Comparison of ENCODE assay signal across 13 cellular contexts in the genomic region with DNA sequence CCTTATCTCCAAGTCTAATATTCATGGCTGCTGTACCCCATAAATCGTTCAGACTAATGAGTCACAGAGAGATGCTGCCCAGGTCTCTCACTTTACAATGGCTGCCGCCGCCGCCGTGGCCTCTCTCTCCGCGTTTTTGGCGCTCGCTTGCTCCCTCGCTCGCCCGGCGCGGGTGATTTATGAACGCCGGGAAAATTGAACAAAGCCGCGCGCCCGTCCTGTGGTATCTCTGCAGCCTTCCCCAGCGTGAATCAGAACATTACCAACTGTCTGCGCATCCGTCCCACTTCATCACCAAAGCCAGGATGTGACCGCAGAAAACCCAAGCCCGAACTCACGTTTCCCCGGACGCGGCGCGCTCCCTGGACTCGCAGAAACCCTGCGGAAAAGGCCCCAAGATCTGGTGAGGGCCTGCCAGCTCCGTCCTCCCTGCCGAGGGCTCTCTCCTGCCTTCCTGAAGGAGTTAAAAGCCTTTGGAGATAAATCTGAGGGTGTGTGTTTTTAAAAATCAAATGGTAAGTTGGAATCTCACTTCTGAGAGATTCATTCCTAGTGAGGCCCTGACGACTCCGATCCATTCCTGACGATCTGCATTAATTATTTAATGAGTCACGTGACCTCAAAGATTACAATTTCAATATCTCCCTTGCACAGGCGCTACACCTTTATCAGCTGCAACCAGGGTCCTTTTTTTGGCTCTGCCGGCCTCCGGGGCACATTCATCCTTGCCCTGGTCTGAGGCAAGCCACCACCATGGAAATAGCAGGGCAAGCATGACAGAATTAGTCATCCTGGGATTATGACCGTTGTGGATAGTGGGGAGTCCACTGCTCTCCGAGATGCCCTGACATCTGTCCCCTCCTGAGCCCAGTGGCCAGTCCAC. TPM values are rescaled to one million over a fixed set of nuclear protein-coding genes. Genes with fewer than 3 reads are reported as not detected.
DNase-seq lines count a peak whose midpoint lies in the region; ATAC-seq and TF ChIP-seq lines count a peak whose summit lies in the region.
"Had no signal": no experiment of that assay in that cellular context is flagged by ENCODE, and none has a peak within 500 bp of the region (broad histone marks: within the 10 kb centered on the region; RNA-seq: fewer than 3 reads in every experiment).

No MANE protein-coding gene starts in this region.

- H3K4me2 ChIP-seq in neuronal stem cell (ENCODE audit: insufficient read depth, low read length, poor library complexity, severe bottlenecking) (no peak overlapping the region), H9 (ENCODE audit: insufficient read depth, insufficient read length, low read length) (no peak overlapping the region)

- no peak overlapping the region; a peak in 1 of 5 replicates for H3K4me3 Mint-ChIP-seq in H9
- H3K4me3 Mint-ChIP-seq: activated CD8-positive, alpha-beta T cell treated with anti-CD3 and anti-CD28 coated beads, Interleukin-2, amount 10 ng/mL, durations not matched to agents 7 days and 5 days; activated naive CD8-positive, alpha-beta T cell treated with anti-CD3 and anti-CD28 coated beads, Interleukin-2, amount 50 U/mL, for 24 hours had no signal

- H4K5ac ChIP-seq in H9 (ENCODE audit: insufficient read length, low read depth, low read length), result no peak overlapping the region

- TF ChIP-seq CTCF in gastroesophageal sphincter (IDR thresholded peaks at IDR 0.05) (no peak), BE2C (IDR thresholded peaks at IDR 0.05; ENCODE audit: low read depth, low read length) (no peak), H9 (conservative IDR thresholded peaks at IDR 0.05) (no peak)

- H2AK5ac ChIP-seq in neuronal stem cell (ENCODE audit: low read depth, low read length) (no peak overlapping the region), H9 (ENCODE audit: insufficient read length, low read length) (no peak overlapping the region)

- 20 to 24% methylated on average over 7 to 13 of the region's 44 CpGs for WGBS in gastroesophageal sphincter (ENCODE audit: low coverage in 1 of 2), 2 donors
- WGBS in neuronal stem cell (ENCODE audit: extremely low coverage in 2 of 2, insufficient read length in 2 of 2, insufficient replicate concordance in 1 of 2), 2 donors, result no CpG with 5 or more reads among the region's 44 CpGs
- WGBS in H9 (ENCODE audit: extremely low coverage, insufficient read length, low lambda C conversion rate), result no CpG with 5 or more reads among the region's 44 CpGs

- peaks cover 0 to 1% (median 0%) of the 10 kb centered on the region in 3 experiments; a peak in 1 of 7 replicates for H3K36me3 Mint-ChIP-seq in H9 (ENCODE audit: insufficient read depth in 1 of 3, low read depth in 3 of 3)

- no peak overlapping the region for H3K27ac Mint-ChIP-seq in H9
- H3K27ac Mint-ChIP-seq: activated CD8-positive, alpha-beta T cell treated with anti-CD3 and anti-CD28 coated beads, Interleukin-2, amount 10 ng/mL, durations not matched to agents 7 days and 5 days; activated naive CD8-positive, alpha-beta T cell treated with anti-CD3 and anti-CD28 coated beads, Interleukin-2, amount 50 U/mL, for 24 hours had no signal

- no peak overlapping the region for H2BK5ac ChIP-seq in neuronal stem cell (ENCODE audit: low read length)
- no peak overlapping the region for H2BK5ac ChIP-seq in H9 (ENCODE audit: insufficient read length, low read length)

- H4K8ac ChIP-seq in neuronal stem cell (ENCODE audit: low read depth, low read length) (no peak overlapping the region), H9 (replicated peaks; ENCODE audit: insufficient read length, low read depth, low read length) (no peak overlapping the region)

- H3K36me3 ChIP-seq in gastroesophageal sphincter, result no peaks in the 10 kb centered on the region
- no peaks in the 10 kb centered on the region for H3K36me3 ChIP-seq in neuronal stem cell (replicated peaks in 1 of 2; ENCODE audit: control insufficient read depth in 2 of 2, insufficient read depth in 2 of 2, low read length in 2 of 2)
- H3K36me3 ChIP-seq in BE2C, result no peaks in the 10 kb centered on the region

- H3K79me1 ChIP-seq in neuronal stem cell (ENCODE audit: low read depth, low read length) (no peaks in the 10 kb centered on the region), H9 (ENCODE audit: insufficient read depth, low read depth, low read length, poor library complexity, severe bottlenecking) (no peaks in the 10 kb centered on the region)

- no peak overlapping the region for H2BK12ac ChIP-seq in neuronal stem cell (ENCODE audit: low read length)
- no peak overlapping the region for H2BK12ac ChIP-seq in H9 (ENCODE audit: insufficient read length, low read depth, low read length)

- peaks cover 0 to 10% of the 10 kb centered on the region in 2 experiments; a peak in 1 of 4 replicates for H3K4me1 Mint-ChIP-seq in H9
- H3K4me1 Mint-ChIP-seq: activated naive CD8-positive, alpha-beta T cell treated with anti-CD3 and anti-CD28 coated beads, Interleukin-2, amount 50 U/mL, for 24 hours had no signal

- no peaks in the 10 kb centered on the region for H3K23me2 ChIP-seq in H9 (ENCODE audit: insufficient read length, low read depth, low read length, poor library complexity, severe bottlenecking)

- peaks cover 9 to 10% of the 10 kb centered on the region in 2 experiments; a peak in 4 of 5 replicates for H3K9me3 Mint-ChIP-seq in H9
- H3K9me3 Mint-ChIP-seq: activated naive CD8-positive, alpha-beta T cell treated with anti-CD3 and anti-CD28 coated beads, Interleukin-2, amount 50 U/mL, for 24 hours had no signal

- H2BK15ac ChIP-seq in neuronal stem cell (ENCODE audit: low read length), result no peak overlapping the region
- no peak overlapping the region for H2BK15ac ChIP-seq in H9 (ENCODE audit: low read depth, low read length)

- peaks cover 2% of the 10 kb centered on the region for H4K20me1 ChIP-seq in H9 (ENCODE audit: control insufficient read depth, insufficient read depth, insufficient read length)

- in situ Hi-C loops in Caki2 (cut with HindIII; ENCODE audit: low pct_unique_long_range_greater_than_20kb, low sequenced_read_pairs), result no loop called here

- H3K9ac ChIP-seq in neuronal stem cell (ENCODE audit: low read depth, low read length, poor library complexity) (no peak overlapping the region), H9 (ENCODE audit: extremely low read depth, insufficient read length, low read length) (no peak overlapping the region)

- no peak overlapping the region for H3K56ac ChIP-seq in H9 (ENCODE audit: insufficient read length, low read depth, low read length)

- H3K27me3 ChIP-seq in gastroesophageal sphincter (no peaks in the 10 kb centered on the region), neuronal stem cell (ENCODE audit: control insufficient read depth in 3 of 3, insufficient read depth in 3 of 3, low read depth in 1 of 3, low read length in 3 of 3) (peaks cover 49 to 99% (median 96%) of the 10 kb centered on the region in 3 experiments), BE2C (peaks cover 100% of the 10 kb centered on the region), H9 (ENCODE audit: insufficient read depth, low read length) (peaks cover 100% of the 10 kb centered on the region)

- peak in 1 of 2 donors; percentile 21 for TF ChIP-seq POLR2A in gastroesophageal sphincter (IDR thresholded peaks at IDR 0.05)

- H3K4ac ChIP-seq in neuronal stem cell (ENCODE audit: low read length) (no peak overlapping the region), H9 (ENCODE audit: low read depth, low read length) (no peak overlapping the region)

- ATAC-seq in gastroesophageal sphincter, result peak; percentile 41
- ATAC-seq: activated CD8-positive, alpha-beta T cell treated with anti-CD3 and anti-CD28 coated beads, Interleukin-2, amount 10 ng/mL, durations not matched to agents 7 days and 5 days; activated naive CD8-positive, alpha-beta T cell treated with anti-CD3 and anti-CD28 coated beads, Interleukin-2, amount 50 U/mL, for 24 hours had no signal

- H3K4me1 ChIP-seq in gastroesophageal sphincter (peaks cover 5 to 89% (median 35%) of the 10 kb centered on the region in 3 donors), neuronal stem cell (ENCODE audit: control insufficient read depth in 2 of 2, insufficient read depth in 1 of 2, low read depth in 1 of 2, low read length in 2 of 2) (no peaks in the 10 kb centered on the region), BE2C (no peaks in the 10 kb centered on the region), H9 (ENCODE audit: insufficient read depth, low read length) (no peaks in the 10 kb centered on the region)

- peaks cover 100% of the 10 kb centered on the region for H3K27me3 Mint-ChIP-seq in H9 (ENCODE audit: low read depth)

- H2BK120ac ChIP-seq in neuronal stem cell (ENCODE audit: low read depth, low read length) (no peak overlapping the region), H9 (ENCODE audit: low read depth, low read length, poor library complexity, severe bottlenecking) (no peak overlapping the region)

- no peak for TF ChIP-seq EP300 in gastroesophageal sphincter (IDR thresholded peaks at IDR 0.05)

- no peak overlapping the region for H3K23ac ChIP-seq in neuronal stem cell (ENCODE audit: low read depth, low read length, poor library complexity)
- no peak overlapping the region for H3K23ac ChIP-seq in H9 (ENCODE audit: insufficient read length, low read depth, low read length)

- no peak overlapping the region for H3T11ph ChIP-seq in H9 (ENCODE audit: low read length)

- H2AFZ ChIP-seq in neuronal stem cell (ENCODE audit: low read length) (peak overlapping the region; percentile 59), H9 (ENCODE audit: low read length) (no peak overlapping the region)

- H3K79me2 ChIP-seq in H9 (ENCODE audit: insufficient read depth, low read length), result no peaks in the 10 kb centered on the region

- no peaks in the 10 kb centered on the region for H3K9me3 ChIP-seq in gastroesophageal sphincter
- peaks cover 0 to 5% of the 10 kb centered on the region in 2 donors for H3K9me3 ChIP-seq in neuronal stem cell (replicated peaks in 1 of 2; ENCODE audit: control insufficient read depth in 2 of 2, insufficient read depth in 1 of 2, low read depth in 1 of 2, low read length in 2 of 2)
- no peaks in the 10 kb centered on the region for H3K9me3 ChIP-seq in BE2C
- no peaks in the 10 kb centered on the region for H3K9me3 ChIP-seq in H9 (ENCODE audit: control insufficient read depth, low read depth, low read length)

- H2BK20ac ChIP-seq in H9 (ENCODE audit: low read depth, low read length, poor library complexity, severe bottlenecking), result no peak overlapping the region

- H3K27ac ChIP-seq in gastroesophageal sphincter (peak overlapping the region; percentile 90 to 99 (median 98)), neuronal stem cell (replicated peaks; ENCODE audit: low read length) (no peak overlapping the region), H9 (ENCODE audit: insufficient read length, low read depth, low read length) (no peak overlapping the region)

- peak overlapping the region; percentile 50 to 54 for H3K4me3 ChIP-seq in gastroesophageal sphincter
- peak overlapping the region in 1 of 2 donors; percentile 31 for H3K4me3 ChIP-seq in neuronal stem cell (ENCODE audit: low read length in 2 of 2)
- no peak overlapping the region for H3K4me3 ChIP-seq in BE2C (ENCODE audit: low read depth, low read length)

- DNase-seq in Caki2 (ENCODE audit: low read depth), result peak; percentile 78
- peak; percentile 95 for DNase-seq in amniotic epithelial cell (ENCODE audit: low read depth)
- DNase-seq in neuronal stem cell (ENCODE audit: low spot score), result no peak
- no peak for DNase-seq in BE2C
- no peak for DNase-seq in ureter (ENCODE audit: low spot score)
- DNase-seq in H9, result no peak
- DNase-seq in T-helper 9 cell, result no peak
- DNase-seq: activated CD8-positive, alpha-beta T cell treated with anti-CD3 and anti-CD28 coated beads, Interleukin-2, amount 10 ng/mL, durations not matched to agents 7 days and 5 days; activated naive CD8-positive, alpha-beta T cell treated with anti-CD3 and anti-CD28 coated beads, Interleukin-2, amount 50 U/mL, for 24 hours; NCI-H1092; T-helper 1 cell had no signal

- H3K18ac ChIP-seq in neuronal stem cell (ENCODE audit: low read length) (no peak overlapping the region), H9 (ENCODE audit: insufficient read length, low read depth, low read length) (no peak overlapping the region)

- H3K14ac ChIP-seq in neuronal stem cell (ENCODE audit: low read length) (no peak overlapping the region), H9 (ENCODE audit: insufficient read depth, low read length) (no peak overlapping the region)

- no peak overlapping the region for H4K91ac ChIP-seq in neuronal stem cell (ENCODE audit: low read depth, low read length, poor library complexity)
- no peak overlapping the region for H4K91ac ChIP-seq in H9 (ENCODE audit: insufficient read length, low read depth, low read length)

RNA-seq across cellular contexts. Expression of gene HOXA4, which starts 6.2 kb away (rescaled TPM):
- total RNA-seq in Caki2 (2014; rRNA removed; shearing (Covaris generic); ENCODE audit: low replicate concordance), result 5.6 and 10.3 TPM in 2 replicates
- total RNA-seq in gastroesophageal sphincter (10 to 100 TPM in 3 of 4 donors, 1 to 10 TPM in 1; 8.6 to 20.2 (median 15.3) TPM), ureter (9.4 TPM), H9 (2021) (not detected in 2 replicates)
- polyA plus RNA-seq in neuronal stem cell (2013, experiment 1 of 2), result not detected
- not detected for polyA plus RNA-seq in neuronal stem cell (2013, experiment 2 of 2)
- not detected for polyA plus RNA-seq in BE2C (2012; ENCODE audit: insufficient read depth, insufficient read length, low read depth)
- total RNA-seq: activated CD8-positive, alpha-beta T cell treated with anti-CD3 and anti-CD28 coated beads, Interleukin-2, amount 10 ng/mL, durations not matched to agents 7 days and 5 days had no signal

RNA-seq across cellular contexts. Expression of gene HOXA5, which starts 19.1 kb away (rescaled TPM):
- 53.0 and 130 TPM in 2 replicates for total RNA-seq in Caki2 (2014; rRNA removed; shearing (Covaris generic); ENCODE audit: low replicate concordance)
- total RNA-seq in gastroesophageal sphincter (10 to 100 TPM; 11.0 to 34.6 (median 29.3) TPM), ureter (10.4 TPM), H9 (2021) (not detected in 2 replicates)
- polyA plus RNA-seq in neuronal stem cell (2013, experiment 1 of 2), result not detected
- not detected for polyA plus RNA-seq in neuronal stem cell (2013, experiment 2 of 2)
- polyA plus RNA-seq in BE2C (2012; ENCODE audit: insufficient read depth, insufficient read length, low read depth), result not detected
- total RNA-seq: activated CD8-positive, alpha-beta T cell treated with anti-CD3 and anti-CD28 coated beads, Interleukin-2, amount 10 ng/mL, durations not matched to agents 7 days and 5 days had no signal

RNA-seq across cellular contexts. Expression of gene HOXA2, which starts 21.9 kb away (rescaled TPM):
- 0.30 TPM in 1 of 2 replicates, not detected in the other for total RNA-seq in Caki2 (2014; rRNA removed; shearing (Covaris generic); ENCODE audit: low replicate concordance)
- 1 to 10 TPM; 3.1 to 7.0 (median 5.0) TPM for total RNA-seq in gastroesophageal sphincter
- 0.04 TPM for polyA plus RNA-seq in neuronal stem cell (2013, experiment 1 of 2)
- polyA plus RNA-seq in neuronal stem cell (2013, experiment 2 of 2), result not detected
- not detected for polyA plus RNA-seq in BE2C (2012; ENCODE audit: insufficient read depth, insufficient read length, low read depth)
- total RNA-seq in ureter, result 1.8 TPM
- not detected in 2 replicates for total RNA-seq in H9 (2021)
- total RNA-seq: activated CD8-positive, alpha-beta T cell treated with anti-CD3 and anti-CD28 coated beads, Interleukin-2, amount 10 ng/mL, durations not matched to agents 7 days and 5 days had no signal

RNA-seq across cellular contexts. Expression of gene HOXA6, which starts 23.2 kb away (rescaled TPM):
- total RNA-seq in Caki2 (2014; rRNA removed; shearing (Covaris generic); ENCODE audit: low replicate concordance), result 0.96 and 1.2 TPM in 2 replicates
- total RNA-seq in gastroesophageal sphincter (10 to 100 TPM in 1 of 4 donors, under 1 TPM in 1, not detected in 2; 0.46 to 12.7 TPM), ureter (8.5 TPM), H9 (2021) (not detected in 2 replicates)
- polyA plus RNA-seq in neuronal stem cell (2013, experiment 1 of 2), result not detected
- polyA plus RNA-seq in neuronal stem cell (2013, experiment 2 of 2), result not detected
- not detected for polyA plus RNA-seq in BE2C (2012; ENCODE audit: insufficient read depth, insufficient read length, low read depth)
- total RNA-seq: activated CD8-positive, alpha-beta T cell treated with anti-CD3 and anti-CD28 coated beads, Interleukin-2, amount 10 ng/mL, durations not matched to agents 7 days and 5 days had no signal
- polyA plus RNA-seq: liver had no signal

RNA-seq across cellular contexts. Expression of gene HOXA3, which starts 28.0 kb away (rescaled TPM):
- 3.3 and 32.9 TPM in 2 replicates for total RNA-seq in Caki2 (2014; rRNA removed; shearing (Covaris generic); ENCODE audit: low replicate concordance)
- total RNA-seq in gastroesophageal sphincter (10 to 100 TPM in 2 of 4 donors, 1 to 10 TPM in 2; 6.4 to 22.6 (median 10.3) TPM), ureter (16.0 TPM), H9 (2021) (not detected in 2 replicates)
- not detected for polyA plus RNA-seq in neuronal stem cell (2013, experiment 1 of 2)
- not detected for polyA plus RNA-seq in neuronal stem cell (2013, experiment 2 of 2)
- not detected for polyA plus RNA-seq in BE2C (2012; ENCODE audit: insufficient read depth, insufficient read length, low read depth)
- total RNA-seq: activated CD8-positive, alpha-beta T cell treated with anti-CD3 and anti-CD28 coated beads, Interleukin-2, amount 10 ng/mL, durations not matched to agents 7 days and 5 days had no signal

Comparison
In these comparisons a context has a peak if more than half of its experiments do, and no peak if none do; other contexts are left out.
1. DNase-seq: peak in Caki2 (single experiment) and amniotic epithelial cell (single experiment); none in neuronal stem cell (single experiment), BE2C (single experiment), ureter (single experiment), H9 (single experiment) and T-helper 9 cell (single experiment).
2. H3K27ac ChIP-seq: peak in gastroesophageal sphincter (4 of 4); none in neuronal stem cell (single experiment) and H9 (single experiment).
3. RNA of gene HOXA5, which starts 19.1 kb away (total RNA-seq): 53.0 to 130 TPM in Caki2, 11.0 to 34.6 TPM in gastroesophageal sphincter and 10.4 TPM in ureter (single experiment); not detected in H9; every median in the first group is over 10 times any median in the second.